In the genomic region with DNA sequence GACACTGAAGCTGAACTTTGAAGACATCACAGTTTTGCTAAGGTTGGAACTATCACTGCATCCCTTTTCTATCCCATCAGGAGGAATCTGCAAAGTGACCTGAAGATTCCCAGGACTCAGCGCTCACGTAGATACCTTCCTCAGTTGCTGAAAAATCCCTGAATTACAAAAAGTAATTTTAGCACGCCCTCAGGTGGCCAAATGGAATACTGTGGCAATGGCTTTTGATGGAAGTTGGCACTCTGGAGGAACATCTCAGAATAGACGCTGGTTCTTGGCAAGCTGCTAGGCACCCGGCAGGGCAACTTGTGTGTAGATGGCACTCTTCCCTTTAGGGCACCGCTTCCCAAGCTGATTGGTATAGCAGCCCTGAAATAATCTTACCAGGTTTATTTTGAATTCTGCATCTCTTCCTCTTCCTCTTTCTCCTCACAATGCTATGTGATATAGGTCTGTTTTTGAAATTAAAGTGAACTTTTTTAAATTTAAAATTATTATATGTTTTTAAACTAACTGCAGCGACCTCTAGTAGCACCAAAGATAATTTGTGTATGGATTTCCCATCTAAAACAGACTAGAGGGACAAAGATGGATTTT, we compare ENCODE assay signal across 8 cellular contexts.
DNase-seq lines count a peak whose midpoint lies in the region; ATAC-seq and TF ChIP-seq lines count a peak whose summit lies in the region.

No MANE protein-coding gene starts in this region.

- H3K4me1 ChIP-seq in Loucy (ENCODE audit: insufficient read depth, low read length, poor library complexity, severe bottlenecking): no peaks in the 10 kb centered on the region

- peak overlapping the region; percentile 70 for H2AFZ ChIP-seq in Loucy (ENCODE audit: low read length)

- no peaks in the 10 kb centered on the region for H3K9me2 ChIP-seq in Loucy (replicated peaks; ENCODE audit: low read depth, low read length)

- no peaks in the 10 kb centered on the region for H3K27me3 ChIP-seq in Loucy (ENCODE audit: insufficient read depth, low read length, poor library complexity, severe bottlenecking)

- no peaks in the 10 kb centered on the region for H3K36me3 ChIP-seq in Loucy (ENCODE audit: insufficient read depth, low read length)

- H3K4me3 ChIP-seq in Loucy (ENCODE audit: low read length, poor library complexity, severe bottlenecking): peak overlapping the region; percentile 38
- no peak overlapping the region for H3K4me3 ChIP-seq in fibroblast of mammary gland (ENCODE audit: control insufficient read depth, low read depth, low read length)

- no peaks in the 10 kb centered on the region for H3F3A ChIP-seq in Loucy (ENCODE audit: low read depth)

- H3K9me3 ChIP-seq in Loucy (ENCODE audit: insufficient read depth, low read depth, low read length): no peaks in the 10 kb centered on the region

- H3K9ac ChIP-seq in Loucy (ENCODE audit: low read depth, low read length, poor library complexity, severe bottlenecking): no peak overlapping the region

- peak; percentile 53 for DNase-seq in activated CD8-positive, alpha-beta memory T cell treated with anti-CD3 and anti-CD28 coated beads, Interleukin-2, amount 50 U/mL, for 48 hours
- no peak for DNase-seq in activated CD8-positive, alpha-beta memory T cell treated with anti-CD3 and anti-CD28 coated beads for 24 hours
- DNase-seq in activated CD4-positive, alpha-beta T cell treated with anti-CD3 and anti-CD28 coated beads for 48 hours: peak; percentile 52
- peak; percentile 42 for DNase-seq in fibroblast of mammary gland (ENCODE audit: low read depth)
- peak in 50 of 56 donors; percentile 0 to 75 (median 18) for DNase-seq in nucleus accumbens (lab: John Stamatoyannopoulos, UW)

- H3K79me2 ChIP-seq in Loucy (ENCODE audit: insufficient read depth, low read length): no peaks in the 10 kb centered on the region

- peak overlapping the region; percentile 50 for H3K4me2 ChIP-seq in Loucy (ENCODE audit: low read depth, low read length, poor library complexity, severe bottlenecking)

- TF ChIP-seq CTCF in Loucy (conservative IDR thresholded peaks at IDR 0.05; ENCODE audit: low read length) (peak; percentile 68), fibroblast of mammary gland (conservative IDR thresholded peaks at IDR 0.05; ENCODE audit: control insufficient read depth, insufficient read depth, low read depth, low read length) (peak; percentile 68)

- H4K20me1 ChIP-seq in Loucy (ENCODE audit: insufficient read depth, low read length, poor library complexity, severe bottlenecking): no peaks in the 10 kb centered on the region

- no peak for ATAC-seq in GM21528 (IDR thresholded peaks at IDR 0.05; ENCODE audit: low FRiP score, unreplicated experiment)
- ATAC-seq in activated CD4-positive, CD25-positive, alpha-beta regulatory T cell treated with anti-CD3 and anti-CD28 coated beads, Interleukin-2, amount 50 U/mL, for 24 hours: no peak
